19 cellular contexts compared by ENCODE assay signal in genomic region chr19:12284226-12284625, GRCh38.
"Had no signal": no experiment of that assay in that cellular context is flagged by ENCODE, and none has a peak within 500 bp of the region (broad histone marks: within the 10 kb centered on the region; RNA-seq: fewer than 3 reads in every experiment).

No MANE protein-coding gene starts in this region.

- H3K27me3 ChIP-seq: colonic mucosa, esophagus muscularis mucosa, foreskin keratinocyte, gastroesophageal sphincter, heart left ventricle, hepatocyte, left lung had no signal

- H3K4me2 ChIP-seq: hepatocyte had no signal

- H3K36me3 ChIP-seq: lower lobe of right lung had no signal

- H3K9me3 ChIP-seq: colonic mucosa, esophagus muscularis mucosa had no signal

- H3K9me3 Mint-ChIP-seq: effector memory CD8-positive, alpha-beta T cell; immature natural killer cell had no signal

- H2AFZ ChIP-seq: hepatocyte had no signal

- ATAC-seq: effector memory CD8-positive, alpha-beta T cell; foreskin keratinocyte; gastroesophageal sphincter; heart left ventricle; left cardiac atrium; left lung; left ventricle myocardium superior; lower lobe of right lung had no signal

- H3K4me3 ChIP-seq: colonic mucosa, esophagus muscularis mucosa, gastroesophageal sphincter, heart left ventricle, hepatocyte, left lung, lower lobe of right lung had no signal

- H3K4me1 ChIP-seq: colonic mucosa had no signal

- H3K27ac ChIP-seq: colonic mucosa, esophagus muscularis mucosa, foreskin keratinocyte, gastroesophageal sphincter, heart left ventricle, hepatocyte, left lung, lower lobe of right lung had no signal

- H3K27me3 Mint-ChIP-seq: dendritic cell treated with granulocyte-macrophage colony-stimulating factor and Interleukin-4, amounts not matched to agents 40 ng/mL and 50 ng/mL, for 4 days; effector memory CD8-positive, alpha-beta T cell had no signal

- H3K4me3 Mint-ChIP-seq: dendritic cell treated with granulocyte-macrophage colony-stimulating factor and Interleukin-4, amounts not matched to agents 40 ng/mL and 50 ng/mL, for 4 days; effector memory CD8-positive, alpha-beta T cell; endodermal cell; immature natural killer cell had no signal

- H3K4me1 Mint-ChIP-seq: endodermal cell had no signal

- H3K27ac Mint-ChIP-seq: dendritic cell treated with granulocyte-macrophage colony-stimulating factor and Interleukin-4, amounts not matched to agents 40 ng/mL and 50 ng/mL, for 4 days; effector memory CD8-positive, alpha-beta T cell; endodermal cell had no signal

- DNase-seq: colonic mucosa; cortex of kidney; effector CD8-positive, alpha-beta T cell; effector memory CD8-positive, alpha-beta T cell; endodermal cell; foreskin keratinocyte; heart left ventricle; hypothalamus; immature natural killer cell; left cardiac atrium; left lung; left ventricle myocardium superior; lower lobe of right lung; mesenchymal stem cell; midbrain had no signal
